ENCODE assay signal across 19 cellular contexts in the genomic region with DNA sequence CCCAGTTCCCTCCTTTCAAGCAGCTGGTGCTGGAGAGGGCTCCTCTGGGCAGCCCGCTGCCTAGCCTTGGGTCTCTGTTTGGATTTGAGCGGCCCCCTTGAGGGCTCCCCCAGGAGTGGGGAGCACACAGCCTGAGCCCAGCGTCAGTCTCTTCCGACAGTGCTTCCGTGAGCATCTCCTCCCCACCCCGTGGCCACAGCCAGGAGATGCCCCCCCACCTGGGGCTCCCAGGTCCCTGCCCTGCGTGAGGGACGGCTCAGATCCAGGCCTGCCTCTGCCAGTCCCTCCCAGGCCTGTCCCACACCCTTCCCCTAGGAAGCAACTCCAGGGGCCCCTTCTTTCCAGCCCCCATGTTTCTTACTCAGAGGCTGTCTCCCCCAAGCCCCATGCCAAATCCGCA. TPM values are rescaled to one million over a fixed set of nuclear protein-coding genes. Genes with fewer than 3 reads are reported as not detected.
DNase-seq lines count a peak whose midpoint lies in the region; TF ChIP-seq lines count a peak whose summit lies in the region.
"Had no signal": no experiment of that assay in that cellular context is flagged by ENCODE, and none has a peak within 500 bp of the region (broad histone marks: within the 10 kb centered on the region; RNA-seq: fewer than 3 reads in every experiment).

No MANE protein-coding gene starts in this region.

- DNase-seq in stimulated activated naive CD4-positive, alpha-beta T cell (lab: John Stamatoyannopoulos, UW), result no peak
- no peak for DNase-seq in activated CD4-positive, alpha-beta memory T cell treated with anti-CD3 and anti-CD28 coated beads for 36 hours
- DNase-seq: AML-193; CD8-positive, alpha-beta T cell; COR-L47; DMS153; DMS79; GDM1; GM23248; IMR-90 had no signal

- no peak overlapping the region for H3K27ac Mint-ChIP-seq in activated CD4-positive, alpha-beta memory T cell treated with anti-CD3 and anti-CD28 coated beads for 36 hours
- H3K27ac Mint-ChIP-seq: CD14-positive monocyte; CD8-positive, alpha-beta T cell had no signal

- peaks cover 55% of the 10 kb centered on the region for H4K20me1 ChIP-seq in BLaER1

- POLR2A ChIA-PET in activated CD4-positive, alpha-beta memory T cell treated with anti-CD3 and anti-CD28 coated beads for 36 hours (lab: Charles Lee), result no interaction called here

- peaks cover 34% of the 10 kb centered on the region for H3K27me3 Mint-ChIP-seq in activated CD4-positive, alpha-beta memory T cell treated with anti-CD3 and anti-CD28 coated beads for 36 hours

- H3K4me3 ChIP-seq in BLaER1, result no peak overlapping the region
- H3K4me3 ChIP-seq in skeletal muscle satellite cell (ENCODE audit: low read length), result peak overlapping the region; percentile 77
- H3K4me3 ChIP-seq: HAP-1, K562 had no signal

- H3K27me3 ChIP-seq in BLaER1 (peaks cover 62% of the 10 kb centered on the region), skeletal muscle satellite cell (ENCODE audit: control insufficient read depth, insufficient read depth, low read length) (peaks cover 18% of the 10 kb centered on the region)

- H3K4me2 ChIP-seq in BLaER1 (peak overlapping the region; percentile 100), skeletal muscle satellite cell (ENCODE audit: low read length) (peak overlapping the region; percentile 82)

- H3K27ac ChIP-seq in 22Rv1, result peak overlapping the region; percentile 91
- no peak overlapping the region for H3K27ac ChIP-seq in BLaER1
- H3K27ac ChIP-seq in VCaP, result peak overlapping the region; percentile 99; the same call in 1 of the 2 replicates
- H3K27ac ChIP-seq: GM23248, HL-60 had no signal

- intact Hi-C loops in activated CD4-positive, alpha-beta memory T cell treated with anti-CD3 and anti-CD28 coated beads for 36 hours (cut with micrococcal nuclease), result no loop called here

- CTCF ChIA-PET in activated CD4-positive, alpha-beta memory T cell treated with anti-CD3 and anti-CD28 coated beads for 36 hours (lab: Charles Lee), result no interaction called here

- TF ChIP-seq CTCF in 22Rv1 (IDR thresholded peaks at IDR 0.05) (no peak), VCaP (conservative IDR thresholded peaks at IDR 0.05) (no peak)

- H3K4me1 ChIP-seq in BLaER1, result peaks cover 80% of the 10 kb centered on the region
- peaks cover 24% of the 10 kb centered on the region for H3K4me1 ChIP-seq in skeletal muscle satellite cell (ENCODE audit: control insufficient read depth, insufficient read depth, low read length)

- H3K9ac ChIP-seq in BLaER1 (no peak overlapping the region), skeletal muscle satellite cell (ENCODE audit: low read depth, low read length) (no peak overlapping the region)
- H3K9ac ChIP-seq: GM23248 had no signal

- no peak overlapping the region for H3K4me3 Mint-ChIP-seq in activated CD4-positive, alpha-beta memory T cell treated with anti-CD3 and anti-CD28 coated beads for 36 hours
- H3K4me3 Mint-ChIP-seq: CD8-positive, alpha-beta T cell had no signal

- H3K36me3 ChIP-seq in BLaER1 (no peaks in the 10 kb centered on the region), skeletal muscle satellite cell (ENCODE audit: insufficient read depth, low read length) (peaks cover 7% of the 10 kb centered on the region)

- H3K9me3 ChIP-seq in BLaER1, result no peaks in the 10 kb centered on the region
- no peaks in the 10 kb centered on the region for H3K9me3 ChIP-seq in skeletal muscle satellite cell (replicated peaks; ENCODE audit: low read length)
- H3K9me3 ChIP-seq: HAP-1 had no signal

- no peaks in the 10 kb centered on the region for H3K9me3 Mint-ChIP-seq in activated CD4-positive, alpha-beta memory T cell treated with anti-CD3 and anti-CD28 coated beads for 36 hours
- H3K9me3 Mint-ChIP-seq: CD8-positive, alpha-beta T cell had no signal

- H3K4me1 Mint-ChIP-seq in activated CD4-positive, alpha-beta memory T cell treated with anti-CD3 and anti-CD28 coated beads for 36 hours (ENCODE audit: low read depth), result peaks cover 6% of the 10 kb centered on the region

- H3K36me3 Mint-ChIP-seq in activated CD4-positive, alpha-beta memory T cell treated with anti-CD3 and anti-CD28 coated beads for 36 hours, result no peaks in the 10 kb centered on the region
- H3K36me3 Mint-ChIP-seq: CD14-positive monocyte; CD8-positive, alpha-beta T cell had no signal

RNA-seq across cellular contexts. Expression of gene SAMD11, which starts 3.5 kb away (rescaled TPM):
- total RNA-seq in skeletal muscle satellite cell (2012; rRNA removed), result 4.2 and 7.1 TPM in 2 replicates
- total RNA-seq in activated CD4-positive, alpha-beta memory T cell treated with anti-CD3 and anti-CD28 coated beads for 36 hours, result not detected
- total RNA-seq: CD8-positive, alpha-beta T cell had no signal

RNA-seq across cellular contexts. Expression of gene NOC2L, which starts 31.8 kb away (rescaled TPM):
- total RNA-seq in skeletal muscle satellite cell (2012; rRNA removed), result 137 and 144 TPM in 2 replicates
- total RNA-seq in activated CD4-positive, alpha-beta memory T cell treated with anti-CD3 and anti-CD28 coated beads for 36 hours, result 100 to 1,000 TPM; 111 to 117 TPM

RNA-seq across cellular contexts. Expression of gene KLHL17, which starts 33.1 kb away (rescaled TPM):
- total RNA-seq in skeletal muscle satellite cell (2012; rRNA removed), result 12.7 and 13.9 TPM in 2 replicates
- 10 to 100 TPM; 25.8 to 30.6 TPM for total RNA-seq in activated CD4-positive, alpha-beta memory T cell treated with anti-CD3 and anti-CD28 coated beads for 36 hours

RNA-seq across cellular contexts. Expression of gene PLEKHN1, which starts 39.0 kb away (rescaled TPM):
- total RNA-seq in skeletal muscle satellite cell (2012; rRNA removed), result 1.3 TPM in 2 replicates
- 1 to 10 TPM; 5.8 to 6.0 TPM for total RNA-seq in activated CD4-positive, alpha-beta memory T cell treated with anti-CD3 and anti-CD28 coated beads for 36 hours

RNA-seq across cellular contexts. Expression of gene PERM1, which starts 54.7 kb away (rescaled TPM):
- total RNA-seq in skeletal muscle satellite cell (2012; rRNA removed), result not detected in 2 replicates
- not detected for total RNA-seq in activated CD4-positive, alpha-beta memory T cell treated with anti-CD3 and anti-CD28 coated beads for 36 hours
- total RNA-seq: Daoy, GM23248, IMR-90, K562 had no signal
